ENCODE assay signal across 14 cellular contexts in the genomic region with DNA sequence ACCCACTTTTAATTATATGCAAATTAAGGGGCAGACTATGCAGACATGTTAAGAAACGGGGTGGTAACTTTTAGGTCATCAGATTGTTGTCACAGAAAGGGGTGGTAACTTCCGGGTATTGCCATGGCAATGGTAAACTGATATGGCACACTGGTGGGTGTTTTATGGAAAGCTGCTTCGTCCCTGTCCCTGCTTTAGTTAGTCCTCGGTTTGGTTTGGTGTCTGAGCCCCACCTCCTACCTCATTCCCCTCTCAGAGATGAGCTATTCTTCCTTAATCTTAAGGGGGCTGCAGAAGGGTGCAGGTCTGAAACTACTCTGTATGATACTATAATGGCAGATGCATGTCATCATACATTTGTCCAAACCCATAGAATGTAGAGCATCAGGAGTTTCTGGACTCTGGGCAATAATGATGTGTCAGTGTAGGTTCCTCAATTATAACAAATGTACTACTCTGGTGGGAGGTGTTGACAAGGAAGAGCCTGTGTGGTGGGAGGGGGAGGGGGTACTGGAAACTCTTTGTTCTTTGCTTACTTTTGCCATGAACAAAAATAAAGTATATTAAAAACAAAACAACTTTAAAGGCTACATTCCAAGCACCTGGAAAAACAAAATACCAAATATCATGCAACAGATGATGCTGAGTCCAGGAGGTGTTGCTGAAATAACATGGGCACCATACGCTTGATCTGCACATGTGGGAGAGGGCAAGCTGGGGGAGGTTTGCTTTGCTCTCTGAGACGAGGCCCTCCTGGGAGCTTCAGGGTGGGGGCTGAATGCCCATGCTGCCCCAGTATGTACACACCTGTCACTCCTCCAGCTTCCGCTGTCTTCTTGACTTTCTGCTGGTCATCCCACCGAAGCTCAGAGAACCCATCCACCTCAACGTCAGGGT. TPM values are rescaled to one million over a fixed set of nuclear protein-coding genes. Genes with fewer than 3 reads are reported as not detected.
A peak's percentile ranks its signal among the peaks of the same experiment; 100 is the strongest.
DNase-seq lines count a peak whose midpoint lies in the region; ATAC-seq and TF ChIP-seq lines count a peak whose summit lies in the region.
"Had no signal": no experiment of that assay in that cellular context is flagged by ENCODE, and none has a peak within 500 bp of the region (broad histone marks: within the 10 kb centered on the region; RNA-seq: fewer than 3 reads in every experiment).

No MANE protein-coding gene starts in this region.

- H3K36me3 Mint-ChIP-seq in activated naive CD4-positive, alpha-beta T cell treated with anti-CD3 and anti-CD28 coated beads, Interleukin-2, amount 50 U/mL, for 24 hours, result peaks cover 28% of the 10 kb centered on the region
- peaks cover 47% of the 10 kb centered on the region for H3K36me3 Mint-ChIP-seq in activated naive CD4-positive, alpha-beta T cell treated with anti-CD3 and anti-CD28 coated beads, Interleukin-2, amount 10 ng/mL, durations not matched to agents 7 days and 5 days
- H3K36me3 Mint-ChIP-seq in glutamatergic neuron (ENCODE audit: unreplicated experiment), result no peaks in the 10 kb centered on the region

- ATAC-seq in GM21717 (IDR thresholded peaks at IDR 0.05; ENCODE audit: unreplicated experiment), result no peak
- no peak for ATAC-seq in GM18502 (IDR thresholded peaks at IDR 0.05; ENCODE audit: poor library complexity, unreplicated experiment)
- ATAC-seq: activated naive CD4-positive, alpha-beta T cell treated with anti-CD3 and anti-CD28 coated beads, Interleukin-2, amount 50 U/mL, for 72 hours; stimulated activated naive CD8-positive, alpha-beta T cell treated with anti-CD3 and anti-CD28 coated beads, Interleukin-15, amount 100 ng/mL, for 72 hours had no signal

- no peaks in the 10 kb centered on the region for H3K27me3 Mint-ChIP-seq in activated naive CD4-positive, alpha-beta T cell treated with anti-CD3 and anti-CD28 coated beads, Interleukin-2, amount 50 U/mL, for 24 hours
- no peaks in the 10 kb centered on the region for H3K27me3 Mint-ChIP-seq in activated naive CD4-positive, alpha-beta T cell treated with anti-CD3 and anti-CD28 coated beads, Interleukin-2, amount 10 ng/mL, durations not matched to agents 7 days and 5 days
- peaks cover 6% of the 10 kb centered on the region for H3K27me3 Mint-ChIP-seq in glutamatergic neuron (ENCODE audit: unreplicated experiment)
- H3K27me3 Mint-ChIP-seq: stimulated activated naive CD8-positive, alpha-beta T cell treated with anti-CD3 and anti-CD28 coated beads, Interleukin-15, amount 100 ng/mL, for 72 hours had no signal

- peaks cover 62% of the 10 kb centered on the region for H3K4me1 Mint-ChIP-seq in activated naive CD4-positive, alpha-beta T cell treated with anti-CD3 and anti-CD28 coated beads, Interleukin-2, amount 50 U/mL, for 24 hours
- H3K4me1 Mint-ChIP-seq in activated naive CD4-positive, alpha-beta T cell treated with anti-CD3 and anti-CD28 coated beads, Interleukin-2, amount 10 ng/mL, durations not matched to agents 7 days and 5 days, result peaks cover 41% of the 10 kb centered on the region
- peaks cover 49% of the 10 kb centered on the region for H3K4me1 Mint-ChIP-seq in glutamatergic neuron (ENCODE audit: low read depth, unreplicated experiment)

- no peak overlapping the region for H3K4me3 Mint-ChIP-seq in activated naive CD4-positive, alpha-beta T cell treated with anti-CD3 and anti-CD28 coated beads, Interleukin-2, amount 50 U/mL, for 24 hours
- H3K4me3 Mint-ChIP-seq in activated naive CD4-positive, alpha-beta T cell treated with anti-CD3 and anti-CD28 coated beads, Interleukin-2, amount 10 ng/mL, durations not matched to agents 7 days and 5 days, result no peak overlapping the region
- H3K4me3 Mint-ChIP-seq in glutamatergic neuron (ENCODE audit: unreplicated experiment), result no peak overlapping the region
- H3K4me3 Mint-ChIP-seq: stimulated activated naive CD8-positive, alpha-beta T cell treated with anti-CD3 and anti-CD28 coated beads, Interleukin-15, amount 100 ng/mL, for 72 hours had no signal

- no peaks in the 10 kb centered on the region for H3K9me3 Mint-ChIP-seq in activated naive CD4-positive, alpha-beta T cell treated with anti-CD3 and anti-CD28 coated beads, Interleukin-2, amount 50 U/mL, for 24 hours
- no peaks in the 10 kb centered on the region for H3K9me3 Mint-ChIP-seq in activated naive CD4-positive, alpha-beta T cell treated with anti-CD3 and anti-CD28 coated beads, Interleukin-2, amount 10 ng/mL, durations not matched to agents 7 days and 5 days
- H3K9me3 Mint-ChIP-seq in glutamatergic neuron (ENCODE audit: unreplicated experiment), result peaks cover 3% of the 10 kb centered on the region
- H3K9me3 Mint-ChIP-seq: activated naive CD4-positive, alpha-beta T cell treated with anti-CD3 and anti-CD28 coated beads, Interleukin-2, amount 50 U/mL, for 72 hours; stimulated activated naive CD8-positive, alpha-beta T cell treated with anti-CD3 and anti-CD28 coated beads, Interleukin-15, amount 100 ng/mL, for 72 hours had no signal

- CTCF ChIA-PET in activated naive CD4-positive, alpha-beta T cell treated with anti-CD3 and anti-CD28 coated beads, Interleukin-2, amount 10 ng/mL, durations not matched to agents 7 days and 5 days (lab: Charles Lee), result interaction anchor here (0.6 to 1.2 kb wide), 2 partner anchors 21 to 22 kb away, joined by 3 read pairs; no protein-coding TSS in a partner anchor

- H3K27ac ChIP-seq in substantia nigra (ENCODE audit: low read depth, low read length, poor library complexity, severe bottlenecking), result peak overlapping the region; percentile 88
- H3K27ac ChIP-seq: HL-60 had no signal

- no peak for DNase-seq in activated naive CD4-positive, alpha-beta T cell treated with anti-CD3 and anti-CD28 coated beads, Interleukin-2, amount 10 ng/mL, durations not matched to agents 7 days and 5 days
- DNase-seq in NAMALWA (ENCODE audit: low spot score), result peak; percentile 91
- no peak for DNase-seq in glutamatergic neuron
- no peak for DNase-seq in substantia nigra (lab: John Stamatoyannopoulos, UW)
- no peak for DNase-seq in NCI-H510A (lab: John Stamatoyannopoulos, UW)
- DNase-seq: ACHN; NCI-H1694 treated with DMSO at 0.1 percent for 48 hours; OCI-M1; stimulated activated naive CD8-positive, alpha-beta T cell treated with anti-CD3 and anti-CD28 coated beads, Interleukin-15, amount 100 ng/mL, for 72 hours had no signal

- H3K27ac Mint-ChIP-seq in activated naive CD4-positive, alpha-beta T cell treated with anti-CD3 and anti-CD28 coated beads, Interleukin-2, amount 50 U/mL, for 24 hours, result peak overlapping the region; percentile 77
- H3K27ac Mint-ChIP-seq in activated naive CD4-positive, alpha-beta T cell treated with anti-CD3 and anti-CD28 coated beads, Interleukin-2, amount 10 ng/mL, durations not matched to agents 7 days and 5 days, result no peak overlapping the region
- peak overlapping the region; percentile 60 for H3K27ac Mint-ChIP-seq in glutamatergic neuron (ENCODE audit: unreplicated experiment)

- TF ChIP-seq CTCF in glutamatergic neuron (IDR thresholded peaks at IDR 0.05; ENCODE audit: partially characterized antibody, unreplicated experiment), result no peak

RNA-seq across cellular contexts. Expression of gene PARP1, which starts 6.2 kb away (rescaled TPM):
- total RNA-seq in glutamatergic neuron (ENCODE audit: unreplicated experiment), result 168 TPM
